Comparison of ENCODE assay signal across 8 cellular contexts in genomic region chr12:117119592-117120198, GRCh38. TPM values are rescaled to one million over a fixed set of nuclear protein-coding genes. Genes with fewer than 3 reads are reported as not detected.
A peak's percentile ranks its signal among the peaks of the same experiment; 100 is the strongest.
DNase-seq lines count a peak whose midpoint lies in the region; ATAC-seq and TF ChIP-seq lines count a peak whose summit lies in the region.

No MANE protein-coding gene starts in this region.

- H3K27ac ChIP-seq in gastroesophageal sphincter (peak overlapping the region in 1 of 4 donors; percentile 33), gastrocnemius medialis (peak overlapping the region in 1 of 4 donors; percentile 2)

- no peaks in the 10 kb centered on the region for H3K27me3 ChIP-seq in gastroesophageal sphincter
- H3K27me3 ChIP-seq in gastrocnemius medialis: no peaks in the 10 kb centered on the region

- peaks cover 0 to 20% (median 7%) of the 10 kb centered on the region in 3 donors for H3K4me1 ChIP-seq in gastroesophageal sphincter
- H3K4me1 ChIP-seq in gastrocnemius medialis: peaks cover 8 to 15% of the 10 kb centered on the region in 2 donors

- no peak overlapping the region for H3K4me3 Mint-ChIP-seq in activated naive CD4-positive, alpha-beta T cell treated with anti-CD3 and anti-CD28 coated beads for 36 hours
- H3K4me3 Mint-ChIP-seq in activated CD4-positive, alpha-beta T cell treated with anti-CD3 and anti-CD28 coated beads, Interleukin-2, amount 10 ng/mL, durations not matched to agents 24 days and 14 days: no peak overlapping the region

- no peak for TF ChIP-seq POLR2A in gastroesophageal sphincter (IDR thresholded peaks at IDR 0.05)
- TF ChIP-seq POLR2A in gastrocnemius medialis (IDR thresholded peaks at IDR 0.05): no peak

- no peak overlapping the region for H3K27ac Mint-ChIP-seq in activated naive CD4-positive, alpha-beta T cell treated with anti-CD3 and anti-CD28 coated beads for 36 hours
- H3K27ac Mint-ChIP-seq in activated CD4-positive, alpha-beta T cell treated with anti-CD3 and anti-CD28 coated beads, Interleukin-2, amount 10 ng/mL, durations not matched to agents 24 days and 14 days: no peak overlapping the region

- no peaks in the 10 kb centered on the region for H3K9me3 Mint-ChIP-seq in activated naive CD4-positive, alpha-beta T cell treated with anti-CD3 and anti-CD28 coated beads for 36 hours
- H3K9me3 Mint-ChIP-seq in activated CD4-positive, alpha-beta T cell treated with anti-CD3 and anti-CD28 coated beads, Interleukin-2, amount 10 ng/mL, durations not matched to agents 24 days and 14 days: no peaks in the 10 kb centered on the region

- H3K4me3 ChIP-seq in gastroesophageal sphincter (no peak overlapping the region), gastrocnemius medialis (no peak overlapping the region)

- no peaks in the 10 kb centered on the region for H3K36me3 Mint-ChIP-seq in activated naive CD4-positive, alpha-beta T cell treated with anti-CD3 and anti-CD28 coated beads for 36 hours (ENCODE audit: low read depth)
- H3K36me3 Mint-ChIP-seq in activated CD4-positive, alpha-beta T cell treated with anti-CD3 and anti-CD28 coated beads, Interleukin-2, amount 10 ng/mL, durations not matched to agents 24 days and 14 days (ENCODE audit: low read depth): no peaks in the 10 kb centered on the region

- 31 to 88% methylated on average over 2 to 3 of the region's 6 CpGs for WGBS in gastroesophageal sphincter (ENCODE audit: low coverage in 1 of 2), 2 donors

- in situ Hi-C loops in gastrocnemius medialis (cut with MboI; ENCODE audit: low sequenced_read_pairs in 4 of 4): no loop called here

- H3K9me3 ChIP-seq in gastroesophageal sphincter (no peaks in the 10 kb centered on the region), gastrocnemius medialis (no peaks in the 10 kb centered on the region)

- H3K36me3 ChIP-seq in gastroesophageal sphincter: no peaks in the 10 kb centered on the region
- H3K36me3 ChIP-seq in gastrocnemius medialis: no peaks in the 10 kb centered on the region

- TF ChIP-seq CTCF in gastroesophageal sphincter (IDR thresholded peaks at IDR 0.05) (peak in 3 of 4 experiments; percentile 54 to 79 (median 64)), gastrocnemius medialis (IDR thresholded peaks at IDR 0.05 in 4 of 5, conservative IDR thresholded peaks at IDR 0.05 in 1 of 5) (peak in 4 of 5 experiments; percentile 33 to 59 (median 50))

- no peaks in the 10 kb centered on the region for H3K27me3 Mint-ChIP-seq in activated naive CD4-positive, alpha-beta T cell treated with anti-CD3 and anti-CD28 coated beads for 36 hours (ENCODE audit: low read depth)
- no peaks in the 10 kb centered on the region for H3K27me3 Mint-ChIP-seq in activated CD4-positive, alpha-beta T cell treated with anti-CD3 and anti-CD28 coated beads, Interleukin-2, amount 10 ng/mL, durations not matched to agents 24 days and 14 days

- TF ChIP-seq EP300 in gastroesophageal sphincter (IDR thresholded peaks at IDR 0.05): no peak

- DNase-seq in activated naive CD4-positive, alpha-beta T cell treated with anti-CD3 and anti-CD28 coated beads for 36 hours: peak; percentile 40
- DNase-seq in activated naive CD4-positive, alpha-beta T cell (lab: John Stamatoyannopoulos, UW): no peak
- DNase-seq in NCI-H1048 (lab: John Stamatoyannopoulos, UW): peak; percentile 11
- peak; percentile 81 for DNase-seq in activated CD4-positive, alpha-beta T cell treated with anti-CD3 and anti-CD28 coated beads, Interleukin-2, amount 10 ng/mL, durations not matched to agents 24 days and 14 days
- peak in 1 of 2 donors; percentile 25 for DNase-seq in gastrocnemius medialis

- ATAC-seq in gastroesophageal sphincter (peak; percentile 65), gastrocnemius medialis (no peak), GM19324 (IDR thresholded peaks at IDR 0.05; ENCODE audit: low FRiP score, unreplicated experiment) (no peak), HG02588 (IDR thresholded peaks at IDR 0.05; ENCODE audit: unreplicated experiment) (no peak)

- intact Hi-C loops in activated naive CD4-positive, alpha-beta T cell treated with anti-CD3 and anti-CD28 coated beads for 36 hours (cut with micrococcal nuclease): loop anchor here (1.0 kb wide), 2 partner anchors 94 to 416 kb away; no protein-coding TSS in a partner anchor
- intact Hi-C loops in activated CD4-positive, alpha-beta T cell treated with anti-CD3 and anti-CD28 coated beads, Interleukin-2, amount 10 ng/mL, durations not matched to agents 24 days and 14 days (cut with micrococcal nuclease): loop anchor here (1.0 kb wide), 2 partner anchors 94 to 416 kb away; no protein-coding TSS in a partner anchor
- intact Hi-C loops in gastrocnemius medialis (cut with DNase I; ENCODE audit: low total_unique reads): loop anchor here (2.0 to 10.0 kb wide), 2 partner anchors 95 to 415 kb away; no protein-coding TSS in a partner anchor

- H3K4me1 Mint-ChIP-seq in activated naive CD4-positive, alpha-beta T cell treated with anti-CD3 and anti-CD28 coated beads for 36 hours (ENCODE audit: low read depth): peaks cover 5% of the 10 kb centered on the region
- peaks cover 5% of the 10 kb centered on the region for H3K4me1 Mint-ChIP-seq in activated CD4-positive, alpha-beta T cell treated with anti-CD3 and anti-CD28 coated beads, Interleukin-2, amount 10 ng/mL, durations not matched to agents 24 days and 14 days

- CTCF ChIA-PET in activated naive CD4-positive, alpha-beta T cell treated with anti-CD3 and anti-CD28 coated beads for 36 hours (lab: Charles Lee): interaction anchor here (0.6 to 4.1 kb wide), 24 partner anchors 9 to 735 kb away, joined by 3 to 56 read pairs (median 4); no protein-coding TSS in a partner anchor

RNA-seq across cellular contexts. Expression of gene TESC, which starts 20.5 kb away (rescaled TPM):
- 10 to 100 TPM; 13.4 to 14.7 TPM for total RNA-seq in activated naive CD4-positive, alpha-beta T cell treated with anti-CD3 and anti-CD28 coated beads for 36 hours
- total RNA-seq in activated CD4-positive, alpha-beta T cell treated with anti-CD3 and anti-CD28 coated beads, Interleukin-2, amount 10 ng/mL, durations not matched to agents 24 days and 14 days: 61.6 and 62.6 TPM in 2 replicates
- total RNA-seq in gastroesophageal sphincter (1 to 10 TPM; 3.0 to 5.3 (median 4.5) TPM), gastrocnemius medialis (1 to 10 TPM; 1.2 to 4.1 (median 2.5) TPM)

Comparison
In these comparisons a context has a peak if more than half of its experiments do, and no peak if none do; other contexts are left out.
1. DNase-seq: peak in activated naive CD4-positive, alpha-beta T cell treated with anti-CD3 and anti-CD28 coated beads for 36 hours (single experiment), NCI-H1048 (single experiment) and activated CD4-positive, alpha-beta T cell treated with anti-CD3 and anti-CD28 coated beads, Interleukin-2, amount 10 ng/mL, durations not matched to agents 24 days and 14 days (single experiment); none in activated naive CD4-positive, alpha-beta T cell (0 of 4).